In genomic region chr1:160705824-160706223, GRCh38 we compare ENCODE assay signal across 10 cellular contexts. TPM values are rescaled to one million over a fixed set of nuclear protein-coding genes. Genes with fewer than 3 reads are reported as not detected.
DNase-seq lines count a peak whose midpoint lies in the region; ATAC-seq, FAIRE-seq and TF ChIP-seq lines count a peak whose summit lies in the region.
"Not testable (repeated sequence)": the region's sequence is repeated elsewhere in the genome, so short reads cannot be mapped to it uniquely, and the experiment has no call there.
"Had no signal": no experiment of that assay in that cellular context is flagged by ENCODE, and none has a peak within 500 bp of the region (broad histone marks: within the 10 kb centered on the region; RNA-seq: fewer than 3 reads in every experiment).

No MANE protein-coding gene starts in this region.

- peak; percentile 14 for FAIRE-seq in GM12892 (lab: Jason Lieb, UNC)

- peak overlapping the region; percentile 26 for H3K27ac ChIP-seq in CD4-positive, alpha-beta T cell (ENCODE audit: low read depth, low read length)

- H3K27ac Mint-ChIP-seq in CD4-positive, alpha-beta T cell; activated B cell treated with CpG ODN at 0.5 μM for 24 hours; activated naive CD4-positive, alpha-beta T cell treated with anti-CD3 and anti-CD28 coated beads for 36 hours; effector memory CD8-positive, alpha-beta T cell; natural killer cell treated with Interleukin-12 subunit alpha and Interleukin-12 subunit beta and Interleukin-15 and Interleukin-18, amount 100 ng/mL, for 72 hours: not testable (repeated sequence)

- not testable (repeated sequence) for H3K27me3 Mint-ChIP-seq in CD4-positive, alpha-beta T cell; activated B cell treated with CpG ODN at 0.5 μM for 24 hours; activated naive CD4-positive, alpha-beta T cell treated with anti-CD3 and anti-CD28 coated beads for 36 hours (ENCODE audit: low read depth); effector memory CD8-positive, alpha-beta T cell; natural killer cell treated with Interleukin-12 subunit alpha and Interleukin-12 subunit beta and Interleukin-15 and Interleukin-18, amount 100 ng/mL, for 72 hours

- not testable (repeated sequence) for H3K4me3 ChIP-seq in NB4 (ENCODE audit: low read depth, low read length)

- TF ChIP-seq POLR2A in GM12892 (IDR thresholded peaks at IDR 0.05; ENCODE audit: low read depth, low read length); NB4 (IDR thresholded peaks at IDR 0.05; ENCODE audit: extremely low read depth, insufficient read length): not testable (repeated sequence)

- intact Hi-C loops in CD4-positive, alpha-beta T cell (cut with DNase I, micrococcal nuclease): loop anchor here (5.0 kb wide), 2 partner anchors 69 to 79 kb away; no protein-coding TSS in a partner anchor
- intact Hi-C loops in activated B cell treated with CpG ODN at 0.5 μM for 24 hours (cut with micrococcal nuclease): loop anchor here (2.0 kb wide), 1 partner anchor 21 kb away; no protein-coding TSS in a partner anchor
- intact Hi-C loops in activated naive CD4-positive, alpha-beta T cell treated with anti-CD3 and anti-CD28 coated beads for 36 hours (cut with micrococcal nuclease): loop anchor here (10.0 kb wide), 1 partner anchor 441 kb away; the partner anchor contains the start of gene DCAF8

- not testable (repeated sequence) for H3K9me3 ChIP-seq in CD4-positive, alpha-beta T cell (ENCODE audit: control insufficient read depth, low read length)

- H3K27me3 ChIP-seq in CD4-positive, alpha-beta T cell (ENCODE audit: control insufficient read depth, insufficient read depth, low read length): not testable (repeated sequence)

- not testable (repeated sequence) for TF ChIP-seq CTCF in CD4-positive, alpha-beta T cell (IDR thresholded peaks at IDR 0.05); NB4 (IDR thresholded peaks at IDR 0.05; ENCODE audit: low read depth, low read length); activated B cell treated with CpG ODN at 0.5 μM for 24 hours (IDR thresholded peaks at IDR 0.05)

- not testable (repeated sequence) for H3K4me1 Mint-ChIP-seq in CD4-positive, alpha-beta T cell (ENCODE audit: low read depth); activated B cell treated with CpG ODN at 0.5 μM for 24 hours
- peaks cover 55% of the 10 kb centered on the region for H3K4me1 Mint-ChIP-seq in activated naive CD4-positive, alpha-beta T cell treated with anti-CD3 and anti-CD28 coated beads for 36 hours (ENCODE audit: low read depth)
- H3K4me1 Mint-ChIP-seq in effector memory CD8-positive, alpha-beta T cell (ENCODE audit: low read depth in 2 of 2): peaks cover 42 to 58% of the 10 kb centered on the region in 2 donors
- peaks cover 47 to 50% of the 10 kb centered on the region in 2 donors for H3K4me1 Mint-ChIP-seq in natural killer cell treated with Interleukin-12 subunit alpha and Interleukin-12 subunit beta and Interleukin-15 and Interleukin-18, amount 100 ng/mL, for 72 hours (ENCODE audit: low read depth in 2 of 2)

- peaks cover 58% of the 10 kb centered on the region for H3K36me3 Mint-ChIP-seq in CD4-positive, alpha-beta T cell (ENCODE audit: low read depth)
- H3K36me3 Mint-ChIP-seq in activated B cell treated with CpG ODN at 0.5 μM for 24 hours (ENCODE audit: low read depth): peaks cover 57% of the 10 kb centered on the region
- peaks cover 43% of the 10 kb centered on the region for H3K36me3 Mint-ChIP-seq in activated naive CD4-positive, alpha-beta T cell treated with anti-CD3 and anti-CD28 coated beads for 36 hours (ENCODE audit: low read depth)
- H3K36me3 Mint-ChIP-seq in effector memory CD8-positive, alpha-beta T cell (ENCODE audit: insufficient read depth): peaks cover 41% of the 10 kb centered on the region
- H3K36me3 Mint-ChIP-seq in natural killer cell treated with Interleukin-12 subunit alpha and Interleukin-12 subunit beta and Interleukin-15 and Interleukin-18, amount 100 ng/mL, for 72 hours: peaks cover 44% of the 10 kb centered on the region

- H3K9me3 Mint-ChIP-seq in CD4-positive, alpha-beta T cell; activated B cell treated with CpG ODN at 0.5 μM for 24 hours; activated naive CD4-positive, alpha-beta T cell treated with anti-CD3 and anti-CD28 coated beads for 36 hours; effector memory CD8-positive, alpha-beta T cell; natural killer cell treated with Interleukin-12 subunit alpha and Interleukin-12 subunit beta and Interleukin-15 and Interleukin-18, amount 100 ng/mL, for 72 hours: not testable (repeated sequence)

- peak; percentile 38 for ATAC-seq in CD4-positive, alpha-beta T cell (ENCODE audit: poor library complexity)
- ATAC-seq in activated B cell treated with CpG ODN at 0.5 μM for 24 hours (ENCODE audit: low read depth): not testable (repeated sequence)
- ATAC-seq in effector memory CD8-positive, alpha-beta T cell (replicated peaks): peak; percentile 37
- ATAC-seq in natural killer cell treated with Interleukin-12 subunit alpha and Interleukin-12 subunit beta and Interleukin-15 and Interleukin-18, amount 100 ng/mL, for 72 hours: peak; percentile 60 to 72

- CTCF ChIA-PET in CD4-positive, alpha-beta T cell (lab: Charles Lee): interaction anchor here (0.9 to 2.1 kb wide), 4 partner anchors 21 to 43 kb away, joined by 3 to 6 read pairs (median 4); no protein-coding TSS in a partner anchor
- CTCF ChIA-PET in activated B cell treated with CpG ODN at 0.5 μM for 24 hours (lab: Charles Lee): interaction anchor here (1.5 kb wide), 1 partner anchor 87 kb away, joined by 3 read pairs; no protein-coding TSS in a partner anchor
- CTCF ChIA-PET in activated naive CD4-positive, alpha-beta T cell treated with anti-CD3 and anti-CD28 coated beads for 36 hours (lab: Charles Lee): interaction anchor here (0.7 to 5.8 kb wide), 5 partner anchors 22 to 246 kb away, joined by 3 to 34 read pairs (median 12); no protein-coding TSS in a partner anchor

- DNase-seq in CD4-positive, alpha-beta T cell; GM12892 (ENCODE audit: insufficient read length); activated B cell treated with CpG ODN at 0.5 μM for 24 hours; effector memory CD8-positive, alpha-beta T cell; natural killer cell treated with Interleukin-12 subunit alpha and Interleukin-12 subunit beta and Interleukin-15 and Interleukin-18, amount 100 ng/mL, for 72 hours (ENCODE audit: low spot score): not testable (repeated sequence)
- DNase-seq in NB4 (ENCODE audit: low read depth): peak; percentile 14
- DNase-seq in activated naive CD4-positive, alpha-beta T cell treated with anti-CD3 and anti-CD28 coated beads for 36 hours: peak; percentile 48

- POLR2A ChIA-PET in CD4-positive, alpha-beta T cell (lab: Charles Lee): interaction anchor here (0.6 to 5.4 kb wide), 2 partner anchors 9 to 23 kb away, joined by 3 to 49 read pairs; no protein-coding TSS in a partner anchor
- POLR2A ChIA-PET in activated B cell treated with CpG ODN at 0.5 μM for 24 hours (lab: Charles Lee): not testable (repeated sequence)

- peak overlapping the region; percentile 83 for H3K4me3 Mint-ChIP-seq in CD4-positive, alpha-beta T cell
- H3K4me3 Mint-ChIP-seq in activated B cell treated with CpG ODN at 0.5 μM for 24 hours: peak overlapping the region; percentile 42
- not testable (repeated sequence) for H3K4me3 Mint-ChIP-seq in activated naive CD4-positive, alpha-beta T cell treated with anti-CD3 and anti-CD28 coated beads for 36 hours; effector memory CD8-positive, alpha-beta T cell; natural killer cell treated with Interleukin-12 subunit alpha and Interleukin-12 subunit beta and Interleukin-15 and Interleukin-18, amount 100 ng/mL, for 72 hours

RNA-seq across cellular contexts. Expression of gene CD48, which starts 5.8 kb away (rescaled TPM):
- total RNA-seq in CD4-positive, alpha-beta T cell: 100 to 1,000 TPM; 387 to 395 TPM
- 745 TPM for polyA plus RNA-seq in GM12892 (2012; ENCODE audit: missing spikeins)
- 200 and 202 TPM in 2 replicates for total RNA-seq in activated B cell treated with CpG ODN at 0.5 μM for 24 hours
- total RNA-seq in activated naive CD4-positive, alpha-beta T cell treated with anti-CD3 and anti-CD28 coated beads for 36 hours: 100 to 1,000 TPM; 338 to 340 TPM
- 100 to 1,000 TPM; 434 to 816 TPM for total RNA-seq in natural killer cell treated with Interleukin-12 subunit alpha and Interleukin-12 subunit beta and Interleukin-15 and Interleukin-18, amount 100 ng/mL, for 72 hours
- total RNA-seq: A673, HepG2, RPMI7951 had no signal
- polyA plus RNA-seq: HepG2 had no signal

RNA-seq across cellular contexts. Expression of gene SLAMF7, which starts 33.2 kb away (rescaled TPM):
- total RNA-seq in CD4-positive, alpha-beta T cell: under 1 TPM; 0.69 to 0.78 TPM
- polyA plus RNA-seq in GM12892 (2012; ENCODE audit: missing spikeins): 149 TPM
- total RNA-seq in activated B cell treated with CpG ODN at 0.5 μM for 24 hours: 99.2 and 119 TPM in 2 replicates
- 10 to 100 TPM; 79.9 to 82.2 TPM for total RNA-seq in activated naive CD4-positive, alpha-beta T cell treated with anti-CD3 and anti-CD28 coated beads for 36 hours
- 1,000 to 10,000 TPM in 1 of 2 donors, 100 to 1,000 TPM in 1; 677 to 1,669 TPM for total RNA-seq in natural killer cell treated with Interleukin-12 subunit alpha and Interleukin-12 subunit beta and Interleukin-15 and Interleukin-18, amount 100 ng/mL, for 72 hours
- total RNA-seq: A673, HepG2, RPMI7951 had no signal
- polyA plus RNA-seq: HepG2 had no signal

RNA-seq across cellular contexts. Expression of gene SLAMF1, which starts 59.0 kb away (rescaled TPM):
- total RNA-seq in CD4-positive, alpha-beta T cell: 10 to 100 TPM; 39.4 to 39.8 TPM
- polyA plus RNA-seq in GM12892 (2012; ENCODE audit: missing spikeins): 244 TPM
- total RNA-seq in activated B cell treated with CpG ODN at 0.5 μM for 24 hours: 85.7 and 91.7 TPM in 2 replicates
- 100 to 1,000 TPM; 101 to 112 TPM for total RNA-seq in activated naive CD4-positive, alpha-beta T cell treated with anti-CD3 and anti-CD28 coated beads for 36 hours
- total RNA-seq in natural killer cell treated with Interleukin-12 subunit alpha and Interleukin-12 subunit beta and Interleukin-15 and Interleukin-18, amount 100 ng/mL, for 72 hours: 10 to 100 TPM; 52.1 to 86.2 TPM
- total RNA-seq: HepG2 had no signal
- polyA plus RNA-seq: HepG2 had no signal

Comparison
In these comparisons a context has a peak if more than half of its experiments do, and no peak if none do; other contexts are left out.
1. RNA of gene SLAMF7, which starts 33.2 kb away (total RNA-seq): 677 to 1,669 TPM in natural killer cell treated with Interleukin-12 subunit alpha and Interleukin-12 subunit beta and Interleukin-15 and Interleukin-18, amount 100 ng/mL, for 72 hours, 99.2 to 119 TPM in activated B cell treated with CpG ODN at 0.5 μM for 24 hours and 79.9 to 82.2 TPM in activated naive CD4-positive, alpha-beta T cell treated with anti-CD3 and anti-CD28 coated beads for 36 hours; 0.69 to 0.78 TPM in CD4-positive, alpha-beta T cell; every median in the first group is over 10 times any median in the second.